ENCODE assay signal across 7 cellular contexts in the genomic region with DNA sequence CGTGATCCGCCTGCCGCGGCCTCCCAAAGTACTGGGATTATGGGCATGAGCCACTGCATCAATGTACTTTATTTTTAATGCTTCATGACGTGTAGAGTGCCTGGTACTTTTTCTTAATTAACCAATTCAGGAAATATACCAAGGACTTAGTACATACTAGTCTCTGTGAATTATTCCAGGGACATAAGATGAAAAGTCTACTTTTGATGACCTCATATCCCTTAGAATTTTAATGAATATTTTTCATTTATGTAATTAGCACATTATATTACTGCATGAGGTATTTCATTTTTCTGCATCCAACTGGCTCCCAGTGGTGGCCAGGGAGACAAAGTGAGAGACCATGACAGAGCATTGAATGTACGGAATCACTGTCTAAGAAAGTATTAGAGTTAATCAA.
"Had no signal": no experiment of that assay in that cellular context is flagged by ENCODE, and none has a peak within 500 bp of the region (broad histone marks: within the 10 kb centered on the region; RNA-seq: fewer than 3 reads in every experiment).

No MANE protein-coding gene starts in this region.

- ATAC-seq: GM12878 had no signal

- H3K4me3 ChIP-seq: GM12878 had no signal

- DNase-seq: GDM1, GF-D8 had no signal

- FAIRE-seq: GM12878, GM12891, GM12892, GM18507, GM19239 had no signal
